ENCODE assay signal across 1 cellular context in the genomic region with DNA sequence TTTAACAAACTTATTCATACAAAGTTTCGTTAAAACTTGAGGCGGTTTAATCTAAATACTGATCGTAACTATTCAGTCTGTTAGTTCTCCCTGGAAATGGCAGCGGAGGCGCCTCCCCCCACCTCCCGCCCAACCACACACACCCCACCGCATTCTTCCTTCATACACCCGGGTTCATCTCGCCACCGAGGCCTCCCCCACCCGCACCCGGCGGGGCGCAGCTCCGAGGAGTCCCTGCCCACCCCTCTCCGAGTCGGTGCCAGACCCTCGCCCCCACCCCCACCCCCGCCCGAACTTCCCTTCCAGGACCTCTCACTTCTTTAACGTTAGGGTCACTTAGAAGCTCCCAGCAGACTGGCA.
TF ChIP-seq lines count a peak whose summit lies in the region.

No MANE protein-coding gene starts in this region.

TF ChIP-seq in HCT116, 20 proteins besides CTCF, POLR2A, EP300 and RAD21 (continued from another document):
- TF ChIP-seq FOSL1 (IDR thresholded peaks at IDR 0.05; ENCODE audit: low read depth) = no peak
- TF ChIP-seq SRF (IDR thresholded peaks at IDR 0.05; ENCODE audit: low read depth) = no peak
- TF ChIP-seq, protein P1, sequence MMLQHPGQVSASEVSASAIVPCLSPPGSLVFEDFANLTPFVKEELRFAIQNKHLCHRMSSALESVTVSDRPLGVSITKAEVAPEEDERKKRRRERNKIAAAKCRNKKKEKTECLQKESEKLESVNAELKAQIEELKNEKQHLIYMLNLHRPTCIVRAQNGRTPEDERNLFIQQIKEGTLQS (IDR thresholded peaks at IDR 0.05) = no peak
- no peak for TF ChIP-seq CEBPB (IDR thresholded peaks at IDR 0.05; ENCODE audit: low read depth)
- TF ChIP-seq CBX3 (IDR thresholded peaks at IDR 0.05; ENCODE audit: low read depth) = no peak
- no peak for TF ChIP-seq ZFX (IDR thresholded peaks at IDR 0.05)
- TF ChIP-seq EZH2phosphoT487 (IDR thresholded peaks at IDR 0.05; ENCODE audit: borderline replicate concordance) = no peak
